In the genomic region with DNA sequence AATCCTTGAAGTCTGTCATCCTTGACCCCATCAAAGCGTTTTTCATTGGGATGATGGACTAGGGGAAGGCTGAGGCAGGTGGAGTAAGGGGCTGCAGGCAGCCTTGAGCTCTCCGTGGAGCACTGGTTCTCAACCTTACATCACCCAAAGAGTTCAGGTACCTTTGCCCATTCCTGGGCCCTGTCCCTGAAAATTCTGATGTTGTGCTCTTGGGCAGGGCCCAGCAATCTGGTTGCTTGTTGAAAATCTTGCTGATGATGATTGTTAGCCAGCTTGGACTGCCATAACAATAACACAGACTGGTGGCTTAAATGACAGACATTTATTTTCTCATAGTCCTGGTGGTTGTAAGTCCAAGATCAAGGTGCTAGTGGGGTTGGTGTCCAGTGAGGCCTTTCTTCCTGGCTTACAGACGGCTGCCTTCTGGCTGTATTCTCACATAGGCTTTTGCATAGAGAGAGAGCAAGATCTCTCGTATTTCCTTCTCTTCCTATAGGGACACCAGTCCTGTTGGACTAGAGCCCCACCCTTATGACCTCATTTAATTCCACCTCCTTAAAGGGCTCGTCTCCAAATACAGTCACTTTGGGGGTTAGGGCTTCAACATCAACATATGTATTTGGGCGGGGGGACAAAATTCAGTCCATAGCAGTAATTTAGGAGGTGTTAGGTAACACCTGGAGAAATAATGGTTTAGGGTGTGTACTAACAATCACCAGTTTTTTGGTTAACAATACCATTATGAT, we compare ENCODE assay signal across 14 cellular contexts.
DNase-seq lines count a peak whose midpoint lies in the region; ATAC-seq and TF ChIP-seq lines count a peak whose summit lies in the region.
"Had no signal": no experiment of that assay in that cellular context is flagged by ENCODE, and none has a peak within 500 bp of the region (broad histone marks: within the 10 kb centered on the region; RNA-seq: fewer than 3 reads in every experiment).

No MANE protein-coding gene starts in this region.

- H3K9ac ChIP-seq in colonic mucosa (ENCODE audit: low read depth in 2 of 2, low read length in 2 of 2), result peak overlapping the region in 1 of 2 donors; percentile 1
- H3K9ac ChIP-seq in mucosa of rectum (ENCODE audit: low read depth in 1 of 2, low read length in 2 of 2), result peak overlapping the region in 1 of 2 donors; percentile 36
- H3K9ac ChIP-seq: GM23248 had no signal

- H3K27me3 ChIP-seq in colonic mucosa (no peaks in the 10 kb centered on the region), mucosa of rectum (ENCODE audit: control insufficient read depth in 2 of 2, insufficient read depth in 2 of 2, low read length in 2 of 2) (no peaks in the 10 kb centered on the region), testis (no peaks in the 10 kb centered on the region), ascending aorta (no peaks in the 10 kb centered on the region)

- no peak for TF ChIP-seq POLR2A in testis (IDR thresholded peaks at IDR 0.05)

- no peak overlapping the region for H3K27ac ChIP-seq in HEK293 (ENCODE audit: extremely low read depth, low read depth, low read length)
- peak overlapping the region; percentile 22 for H3K27ac ChIP-seq in colonic mucosa
- H3K27ac ChIP-seq in mucosa of rectum (ENCODE audit: low read depth in 2 of 2, low read length in 2 of 2), result peak overlapping the region; percentile 56 to 71
- peak overlapping the region; percentile 33 to 35 for H3K27ac ChIP-seq in testis
- H3K27ac ChIP-seq in ascending aorta, result no peak overlapping the region
- H3K27ac ChIP-seq: GM23248 had no signal

- no peaks in the 10 kb centered on the region for H3K9me3 ChIP-seq in HEK293 (ENCODE audit: control insufficient read depth, insufficient read depth, low read depth, low read length)
- H3K9me3 ChIP-seq in colonic mucosa, result no peaks in the 10 kb centered on the region
- H3K9me3 ChIP-seq in mucosa of rectum (ENCODE audit: control insufficient read depth in 2 of 2, low read length in 2 of 2), result no peaks in the 10 kb centered on the region
- H3K9me3 ChIP-seq in testis, result no peaks in the 10 kb centered on the region
- no peaks in the 10 kb centered on the region for H3K9me3 ChIP-seq in ascending aorta

- 88 to 91% methylated on average over 6 of the region's 6 CpGs for WGBS in testis, 2 donors

- POLR2A ChIA-PET in HEK293 (lab: Yijun Ruan, JAX), result interaction anchor here (1.5 kb wide), 1 partner anchor 16 kb away, joined by 3 read pairs; no protein-coding TSS in a partner anchor

- TF ChIP-seq CTCF in HEK293 (tag by site-specific recombination; IDR thresholded peaks at IDR 0.05) (no peak), colonic mucosa (IDR thresholded peaks at IDR 0.05) (no peak), testis (IDR thresholded peaks at IDR 0.05) (no peak), ascending aorta (IDR thresholded peaks at IDR 0.05) (no peak)

- no peak for ATAC-seq in HG03565 (IDR thresholded peaks at IDR 0.05; ENCODE audit: unreplicated experiment)
- ATAC-seq: PC-3 had no signal

- peaks cover 2% of the 10 kb centered on the region; the same call in 1 of the 2 replicates for H3K4me1 ChIP-seq in HEK293 (ENCODE audit: control insufficient read depth, insufficient read depth, low read length)
- no peaks in the 10 kb centered on the region for H3K4me1 ChIP-seq in colonic mucosa
- peaks cover 8 to 10% of the 10 kb centered on the region in 2 donors for H3K4me1 ChIP-seq in mucosa of rectum (ENCODE audit: control insufficient read depth in 2 of 2, insufficient read depth in 2 of 2, low read length in 2 of 2)
- peaks cover 8% of the 10 kb centered on the region for H3K4me1 ChIP-seq in testis
- no peaks in the 10 kb centered on the region for H3K4me1 ChIP-seq in ascending aorta

- intact Hi-C loops in colonic mucosa (cut with DNase I) (no loop called here), testis (cut with DNase I; ENCODE audit: low total_unique reads) (no loop called here), ascending aorta (cut with DNase I) (no loop called here)

- DNase-seq in colonic mucosa (no peak), testis (no peak), NK-92 (lab: John Stamatoyannopoulos, UW; ENCODE audit: unreplicated experiment) (no peak), ascending aorta (ENCODE audit: low spot score in 2 of 2) (no peak)
- DNase-seq: CD8-positive, alpha-beta memory T cell; GM23248; NCI-H1417 treated with DMSO at 0.1 percent for 48 hours; NCI-H2029 treated with DMSO at 0.1 percent for 48 hours; NCI-H226; NCI-H526; PC-3 had no signal

- H3K36me3 ChIP-seq in HEK293 (ENCODE audit: control insufficient read depth in 2 of 2, insufficient read depth in 1 of 2, low read length in 2 of 2), result no peaks in the 10 kb centered on the region
- no peaks in the 10 kb centered on the region for H3K36me3 ChIP-seq in colonic mucosa
- no peaks in the 10 kb centered on the region for H3K36me3 ChIP-seq in mucosa of rectum (ENCODE audit: control insufficient read depth in 2 of 2, insufficient read depth in 2 of 2, low read length in 2 of 2)
- no peaks in the 10 kb centered on the region for H3K36me3 ChIP-seq in testis (ENCODE audit: low read depth, missing control alignments)
- no peaks in the 10 kb centered on the region for H3K36me3 ChIP-seq in ascending aorta

- no peak overlapping the region for H3K4me3 ChIP-seq in HEK293 (ENCODE audit: low read depth, low read length)
- no peak overlapping the region for H3K4me3 ChIP-seq in colonic mucosa
- peak overlapping the region in 1 of 2 donors; percentile 41 for H3K4me3 ChIP-seq in mucosa of rectum (ENCODE audit: low read length in 2 of 2)
- no peak overlapping the region for H3K4me3 ChIP-seq in testis
- no peak overlapping the region for H3K4me3 ChIP-seq in ascending aorta
- H3K4me3 ChIP-seq: GM23248 had no signal

- CTCF ChIA-PET in HEK293 (lab: Yijun Ruan, JAX), result interaction anchor here (0.6 to 5.0 kb wide), 2 partner anchors 19 to 122 kb away, joined by 3 to 24 read pairs; no protein-coding TSS in a partner anchor

TF ChIP-seq in HEK293, 187 proteins besides CTCF, POLR2A, EP300 and RAD21 (continues in another document):
- 0 out of 2 replicates have a peak, but pooled peaks have one; percentile 19 for TF ChIP-seq ZBTB48 (tag by site-specific recombination; IDR thresholded peaks at IDR 0.05)
- TF ChIP-seq ZNF366 (tag by site-specific recombination; conservative IDR thresholded peaks at IDR 0.05), result no peak
- TF ChIP-seq ZNF785 (tag by site-specific recombination; IDR thresholded peaks at IDR 0.05), result no peak
- peak; percentile 58 for TF ChIP-seq KLF1 (tag by site-specific recombination; IDR thresholded peaks at IDR 0.05)
- no peak for TF ChIP-seq KLF8 (tag by site-specific recombination; IDR thresholded peaks at IDR 0.05)
- peak; percentile 94 for TF ChIP-seq ZBTB20 (tag by site-specific recombination; IDR thresholded peaks at IDR 0.05)
- TF ChIP-seq ZNF221 (tag by site-specific recombination; IDR thresholded peaks at IDR 0.05; ENCODE audit: borderline replicate concordance), result no peak
- TF ChIP-seq ATF2 (tag by site-specific recombination; IDR thresholded peaks at IDR 0.05; ENCODE audit: low read depth), result peak; percentile 69; the same call in 1 of the 2 replicates
- TF ChIP-seq, protein P1, sequence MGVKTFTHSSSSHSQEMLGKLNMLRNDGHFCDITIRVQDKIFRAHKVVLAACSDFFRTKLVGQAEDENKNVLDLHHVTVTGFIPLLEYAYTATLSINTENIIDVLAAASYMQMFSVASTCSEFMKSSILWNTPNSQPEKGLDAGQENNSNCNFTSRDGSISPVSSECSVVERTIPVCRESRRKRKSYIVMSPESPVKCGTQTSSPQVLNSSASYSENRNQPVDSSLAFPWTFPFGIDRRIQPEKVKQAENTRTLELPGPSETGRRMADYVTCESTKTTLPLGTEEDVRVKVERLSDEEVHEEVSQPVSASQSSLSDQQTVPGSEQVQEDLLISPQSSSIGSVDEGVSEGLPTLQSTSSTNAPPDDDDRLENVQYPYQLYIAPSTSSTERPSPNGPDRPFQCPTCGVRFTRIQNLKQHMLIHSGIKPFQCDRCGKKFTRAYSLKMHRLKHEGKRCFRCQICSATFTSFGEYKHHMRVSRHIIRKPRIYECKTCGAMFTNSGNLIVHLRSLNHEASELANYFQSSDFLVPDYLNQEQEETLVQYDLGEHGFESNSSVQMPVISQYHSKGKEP (tag by site-specific recombination; IDR thresholded peaks at IDR 0.05), result no peak
- no peak for TF ChIP-seq ZEB2 (tag by site-specific recombination; IDR thresholded peaks at IDR 0.05)
- no peak for TF ChIP-seq ZNF112 (tag by site-specific recombination; IDR thresholded peaks at IDR 0.05)
- no peak for TF ChIP-seq ZBTB49 (tag by site-specific recombination; IDR thresholded peaks at IDR 0.05; ENCODE audit: low read depth)

Comparison
In these comparisons a context has a peak if more than half of its experiments do, and no peak if none do; other contexts are left out.
1. H3K27ac ChIP-seq: peak in colonic mucosa (single experiment), mucosa of rectum (2 of 2) and testis (2 of 2); none in HEK293 (single experiment) and ascending aorta (0 of 2).